In the genomic region with DNA sequence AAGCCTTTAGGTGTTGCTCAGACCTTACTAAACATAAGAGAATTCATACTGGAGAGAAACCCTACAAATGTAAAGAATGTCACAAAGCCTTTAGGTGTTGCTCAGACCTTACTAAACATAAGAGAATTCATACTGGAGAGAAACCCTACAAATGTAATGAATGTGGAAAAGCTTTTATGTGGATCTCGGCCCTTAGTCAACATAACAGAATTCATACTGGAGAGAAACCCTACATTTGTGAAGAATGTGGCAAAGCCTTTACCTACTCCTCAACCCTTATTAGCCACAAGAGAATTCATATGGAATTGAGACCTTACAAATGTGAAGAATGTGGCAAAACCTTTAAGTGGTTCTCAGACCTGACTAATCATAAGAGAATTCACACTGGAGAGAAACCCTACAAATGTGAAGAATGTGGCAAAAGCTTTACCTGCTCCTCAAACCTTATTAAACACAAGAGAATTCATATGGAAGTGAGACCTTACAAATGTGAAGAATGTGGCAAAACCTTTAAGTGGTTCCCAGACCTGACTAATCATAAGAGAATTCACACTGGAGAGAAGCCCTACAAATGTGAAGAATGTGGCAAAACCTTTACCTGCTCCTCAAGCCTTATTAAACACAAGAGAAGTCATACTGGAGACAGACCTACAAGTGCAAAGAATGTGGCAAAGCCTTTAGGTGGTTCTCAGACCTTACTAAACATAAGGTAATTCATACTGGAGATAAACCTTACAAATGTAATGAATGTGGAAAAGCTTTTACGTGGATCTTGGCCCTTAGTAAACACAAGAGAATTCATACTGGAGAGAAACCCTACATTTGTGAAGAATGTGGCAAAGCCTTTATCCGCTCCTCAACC, we compare ENCODE assay signal across 6 cellular contexts. TPM values are rescaled to one million over a fixed set of nuclear protein-coding genes. Genes with fewer than 3 reads are reported as not detected.
"Had no signal": no experiment of that assay in that cellular context is flagged by ENCODE, and none has a peak within 500 bp of the region (broad histone marks: within the 10 kb centered on the region; RNA-seq: fewer than 3 reads in every experiment).

No MANE protein-coding gene starts in this region.

RNA-seq across cellular contexts. Expression of a gene that starts 32.8 kb away (rescaled TPM):
- total RNA-seq: M059J, NCI-H460, OCI-LY7, PC-9, RPMI7951, SK-MEL-5 had no signal
